In the genomic region with DNA sequence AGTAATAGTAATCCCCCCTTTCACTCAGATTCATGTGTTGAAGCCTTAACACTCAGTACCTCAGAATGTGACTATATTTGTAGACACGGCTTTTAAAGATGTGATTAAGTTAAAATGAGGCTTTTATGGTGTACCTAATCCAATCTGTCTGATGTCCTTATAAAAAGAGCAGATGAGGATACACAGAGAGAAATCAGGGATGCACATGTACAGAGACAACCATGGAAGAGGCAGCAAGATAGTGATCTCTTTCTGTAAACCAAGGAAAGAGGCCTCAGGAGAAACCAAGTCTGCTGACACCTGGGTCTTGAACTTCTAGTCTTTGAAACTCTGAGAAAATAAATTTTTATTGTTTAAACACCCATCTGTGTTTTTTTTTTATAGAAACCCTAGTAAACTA, we compare ENCODE assay signal across 25 cellular contexts. TPM values are rescaled to one million over a fixed set of nuclear protein-coding genes. Genes with fewer than 3 reads are reported as not detected.
"Had no signal": no experiment of that assay in that cellular context is flagged by ENCODE, and none has a peak within 500 bp of the region (broad histone marks: within the 10 kb centered on the region; RNA-seq: fewer than 3 reads in every experiment).

No MANE protein-coding gene starts in this region.

- H3K79me2 ChIP-seq: parathyroid adenoma had no signal

- H3K4me2 ChIP-seq: neural progenitor cell had no signal

- H3K27ac ChIP-seq: neural progenitor cell, ovary, parathyroid adenoma, psoas muscle, right lobe of liver, sigmoid colon, stomach, thoracic aorta, thyroid gland, tibial nerve, upper lobe of left lung, vagina had no signal

- DNase-seq: natural killer cell; occipital lobe; ovary; posterior cingulate gyrus; psoas muscle; right cardiac atrium; right lobe of liver; sigmoid colon; small intestine; stimulated activated CD4-positive, alpha-beta T cell treated with anti-CD3 and anti-CD28 coated beads, Interleukin-15, amount 100 ng/mL, for 24 hours; stimulated activated CD4-positive, alpha-beta T cell treated with anti-CD3 and anti-CD28 coated beads, Interleukin-2, amount 100 ng/mL, for 24 hours; stimulated activated CD4-positive, alpha-beta T cell treated with anti-CD3 and anti-CD28 coated beads, Interleukin-2, amount 100 ng/mL, for 48 hours; stimulated activated CD4-positive, alpha-beta T cell treated with anti-CD3 and anti-CD28 coated beads, Interleukin-4, amount 100 ng/mL, for 24 hours; stimulated activated naive B cell treated with anti-CD40 and anti-IgM and Interleukin-4, amounts not matched to agents 10 μg/mL and 1 μg/mL and 100 μg/mL, for 72 hours; stimulated activated naive CD4-positive, alpha-beta T cell treated with Interleukin-2 at 50 U/mL for 16 hours; stomach; thyroid gland; trophoblast cell; upper lobe of left lung had no signal

- H3K36me3 ChIP-seq: neural progenitor cell, ovary, right lobe of liver, sigmoid colon, stomach, thoracic aorta, thyroid gland, tibial nerve, upper lobe of left lung, vagina had no signal

- H3K9ac ChIP-seq: neural progenitor cell, parathyroid adenoma had no signal

- H2AFZ ChIP-seq: neural progenitor cell, parathyroid adenoma had no signal

- H3K4me1 ChIP-seq: neural progenitor cell, parathyroid adenoma, psoas muscle, right lobe of liver, sigmoid colon, stomach, thyroid gland, tibial nerve, upper lobe of left lung, vagina had no signal

- H3K4me3 ChIP-seq: neural progenitor cell, ovary, psoas muscle, right lobe of liver, sigmoid colon, stomach, thoracic aorta, thyroid gland, tibial nerve, upper lobe of left lung, vagina had no signal

- H3K27me3 ChIP-seq: neural progenitor cell, ovary, right lobe of liver, sigmoid colon, stomach, thyroid gland, tibial nerve, upper lobe of left lung, vagina had no signal

RNA-seq across cellular contexts. Expression of gene ZNF365, which starts 44.0 kb away (rescaled TPM):
- total RNA-seq: progenitor cell of endocrine pancreas had no signal
